In the genomic region with DNA sequence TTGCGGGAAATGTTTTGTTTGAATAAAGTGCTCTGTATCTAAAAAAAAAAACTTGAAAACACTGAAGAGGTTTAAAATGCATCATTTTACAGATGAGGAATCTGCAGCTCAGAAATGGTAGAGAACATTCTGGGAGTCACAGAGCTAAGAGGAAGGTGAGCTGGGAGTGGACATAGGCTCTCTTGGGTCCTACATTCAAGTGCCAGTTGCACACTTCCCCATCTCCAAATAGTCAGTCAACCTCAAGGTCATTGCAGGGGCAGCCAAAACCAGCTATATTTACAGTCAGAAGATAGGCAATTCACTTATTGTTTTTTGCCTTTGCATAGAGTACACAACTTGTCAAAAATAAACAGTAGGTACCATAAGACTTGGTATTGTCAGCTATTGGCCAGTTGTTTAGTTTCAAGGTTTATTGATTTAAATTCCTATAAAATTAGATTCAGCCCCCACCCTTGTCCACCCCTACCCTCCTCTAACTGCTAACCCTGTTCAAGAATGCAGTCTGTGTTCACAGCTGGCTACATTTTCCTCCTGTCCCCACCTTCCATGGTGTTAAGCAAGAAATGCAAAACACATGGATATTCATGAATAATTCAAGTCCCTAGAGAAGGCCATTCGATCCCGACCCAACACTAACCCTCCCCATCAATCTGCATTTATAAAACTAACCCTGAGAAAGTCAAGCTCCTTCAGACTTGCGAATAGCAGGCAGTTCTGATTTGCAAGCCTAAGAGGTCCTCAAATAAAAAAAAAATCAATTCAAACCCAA, we compare ENCODE assay signal across 22 cellular contexts.
"Had no signal": no experiment of that assay in that cellular context is flagged by ENCODE, and none has a peak within 500 bp of the region (broad histone marks: within the 10 kb centered on the region; RNA-seq: fewer than 3 reads in every experiment).

No MANE protein-coding gene starts in this region.

- H3K27me3 ChIP-seq: foreskin keratinocyte, neutrophil, pancreas, sigmoid colon, testis, upper lobe of left lung had no signal

- ATAC-seq: activated CD8-positive, alpha-beta memory T cell treated with anti-CD3 and anti-CD28 coated beads, Interleukin-2, amount 10 ng/mL, durations not matched to agents 7 days and 5 days; activated T-helper 17 cell treated with anti-CD3 and anti-CD28 coated beads, Interleukin-2, amount 50 U/mL, for 72 hours; foreskin keratinocyte; naive thymus-derived CD4-positive, alpha-beta T cell; pancreas; stimulated activated memory B cell treated with anti-CD40 and anti-IgM and Interleukin-4, amounts not matched to agents 10 μg/mL and 1 μg/mL and 100 μg/mL, for 72 hours had no signal

- H3K36me3 ChIP-seq: cardiac muscle cell, neutrophil, pancreas, sigmoid colon, upper lobe of left lung, WERI-Rb-1 had no signal

- DNase-seq: activated CD4-positive, alpha-beta memory T cell treated with anti-CD3 and anti-CD28 coated beads, Interleukin-2, amount 10 ng/mL, durations not matched to agents 7 days and 5 days; activated CD4-positive, alpha-beta T cell treated with anti-CD3 and anti-CD28 coated beads for 48 hours; activated CD8-positive, alpha-beta memory T cell treated with anti-CD3 and anti-CD28 coated beads, Interleukin-2, amount 10 ng/mL, durations not matched to agents 7 days and 5 days; activated naive CD4-positive, alpha-beta T cell; activated naive CD8-positive, alpha-beta T cell treated with anti-CD3 and anti-CD28 coated beads for 36 hours; amniotic stem cell; dorsolateral prefrontal cortex; foreskin keratinocyte; immature natural killer cell; kidney glomerular epithelial cell; naive thymus-derived CD4-positive, alpha-beta T cell; pancreas; sigmoid colon; stimulated activated CD4-positive, alpha-beta T cell treated with anti-CD3 and anti-CD28 coated beads, Interleukin-4, amount 100 ng/mL, for 4 hours; testis; upper lobe of left lung; WERI-Rb-1 had no signal

- H3K4me3 ChIP-seq: cardiac muscle cell, dorsolateral prefrontal cortex, pancreas, sigmoid colon, testis, upper lobe of left lung had no signal

- H3K27ac ChIP-seq: cardiac muscle cell, dorsolateral prefrontal cortex, foreskin keratinocyte, neutrophil, pancreas, sigmoid colon, testis, upper lobe of left lung, WERI-Rb-1 had no signal

- H3K9me3 ChIP-seq: neutrophil, pancreas, sigmoid colon, testis, upper lobe of left lung had no signal

- H3K4me1 ChIP-seq: foreskin keratinocyte, pancreas, sigmoid colon, testis, upper lobe of left lung had no signal

- FAIRE-seq: colon, pancreas had no signal
